Comparison of ENCODE assay signal across 12 cellular contexts in the genomic region with DNA sequence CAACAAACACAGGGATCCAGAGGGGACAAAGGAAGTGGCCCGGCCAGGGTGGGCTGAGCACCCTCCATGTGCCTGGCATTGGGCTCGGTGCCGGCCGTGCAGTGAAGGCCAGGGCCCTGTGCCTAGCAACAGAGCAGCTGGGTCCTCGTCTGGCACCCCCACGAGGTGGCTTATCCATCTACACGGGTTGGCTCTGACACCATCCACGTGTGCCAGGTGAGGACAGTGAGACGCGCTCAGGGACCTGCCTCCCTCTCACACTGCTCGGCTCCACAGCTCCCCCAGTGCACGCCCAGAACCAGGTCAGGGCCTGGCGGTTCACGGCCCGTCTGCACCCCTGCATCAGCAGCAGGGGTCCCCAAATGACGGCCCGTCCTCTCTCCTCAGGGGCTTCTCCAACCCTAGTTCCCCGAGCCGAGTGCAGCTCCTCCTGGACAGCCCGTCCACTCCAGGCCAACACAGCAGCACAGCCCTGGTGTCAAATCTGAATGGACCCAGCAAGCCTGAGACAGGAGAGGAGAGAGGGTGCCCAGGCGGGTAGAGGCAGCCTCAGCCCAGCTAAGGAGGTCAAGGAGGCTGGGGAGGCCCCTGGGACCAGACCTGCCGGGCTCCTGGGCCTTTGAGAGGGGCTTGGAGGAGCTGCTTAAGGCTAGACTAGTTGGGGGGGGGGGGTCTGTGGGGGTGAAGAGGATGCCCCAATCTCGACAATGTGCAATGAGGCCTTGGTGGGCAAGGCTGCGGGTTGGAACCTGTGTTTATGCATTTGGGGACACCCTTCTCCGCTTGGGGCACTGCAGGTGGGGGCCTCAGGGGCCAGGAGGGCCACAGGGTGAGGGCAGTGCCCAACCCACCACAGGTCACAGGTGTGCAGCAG.
"Had no signal": no experiment of that assay in that cellular context is flagged by ENCODE, and none has a peak within 500 bp of the region (broad histone marks: within the 10 kb centered on the region; RNA-seq: fewer than 3 reads in every experiment).

No MANE protein-coding gene starts in this region.

- ATAC-seq: activated naive CD8-positive, alpha-beta T cell treated with anti-CD3 and anti-CD28 coated beads, Interleukin-2, amount 50 U/mL, for 24 hours; activated T-cell treated with anti-CD3 and anti-CD28 coated beads, Interleukin-2, amount 50 U/mL, for 72 hours had no signal

- DNase-seq: activated CD4-positive, alpha-beta memory T cell treated with anti-CD3 and anti-CD28 coated beads for 36 hours; activated naive CD8-positive, alpha-beta T cell treated with anti-CD3 and anti-CD28 coated beads, Interleukin-2, amount 50 U/mL, for 24 hours; activated T-cell treated with anti-CD3 and anti-CD28 coated beads, Interleukin-2, amount 50 U/mL, for 72 hours; effector CD4-positive, alpha-beta T cell; islet precursor cell; midbrain; naive B cell had no signal

- H3K27me3 ChIP-seq: cardiac muscle cell had no signal

- H3K36me3 ChIP-seq: cardiac muscle cell had no signal

- FAIRE-seq: frontal cortex, urothelium cell line had no signal

- H3K27ac ChIP-seq: coronary artery, skin epidermis had no signal

- H3K4me3 ChIP-seq: cardiac muscle cell, coronary artery, skin epidermis had no signal
